Comparison of ENCODE assay signal across 14 cellular contexts in genomic region chr5:14180437-14180836, GRCh38.
"Had no signal": no experiment of that assay in that cellular context is flagged by ENCODE, and none has a peak within 500 bp of the region (broad histone marks: within the 10 kb centered on the region; RNA-seq: fewer than 3 reads in every experiment).

No MANE protein-coding gene starts in this region.

- ATAC-seq: activated CD4-positive, alpha-beta T cell treated with anti-CD3 and anti-CD28 coated beads for 36 hours; activated CD8-positive, alpha-beta memory T cell treated with anti-CD3 and anti-CD28 coated beads, Interleukin-2, amount 10 ng/mL, durations not matched to agents 7 days and 5 days; pancreas had no signal

- H3K27ac ChIP-seq: pancreas, VCaP had no signal

- H3K9me3 ChIP-seq: pancreas, transverse colon had no signal

- H3K36me3 ChIP-seq: pancreas, transverse colon had no signal

- H3K27me3 ChIP-seq: pancreas, transverse colon had no signal

- H3K4me3 ChIP-seq: coronary artery, pancreas, transverse colon had no signal

- DNase-seq: activated CD4-positive, alpha-beta memory T cell treated with anti-CD3 and anti-CD28 coated beads for 36 hours; activated CD4-positive, alpha-beta T cell treated with anti-CD3 and anti-CD28 coated beads for 36 hours; activated CD8-positive, alpha-beta memory T cell treated with anti-CD3 and anti-CD28 coated beads, Interleukin-2, amount 10 ng/mL, durations not matched to agents 7 days and 5 days; activated naive CD4-positive, alpha-beta T cell treated with anti-CD3 and anti-CD28 coated beads, Interleukin-2, amount 10 ng/mL, durations not matched to agents 7 days and 5 days; activated T-cell treated with anti-CD3 and anti-CD28 coated beads, Interleukin-2, amount 50 U/mL, for 24 hours; foreskin fibroblast; pancreas; stimulated activated CD4-positive, alpha-beta T cell treated with anti-CD3 and anti-CD28 coated beads, Interleukin-15, amount 100 ng/mL, for 24 hours; stimulated activated CD4-positive, alpha-beta T cell treated with anti-CD3 and anti-CD28 coated beads, Interleukin-4, amount 100 ng/mL, for 1 hour; stimulated activated naive CD4-positive, alpha-beta T cell treated with Interleukin-2 at 50 U/mL for 16 hours; substantia nigra; transverse colon had no signal
